ENCODE assay signal across 23 cellular contexts in genomic region chr15:63441266-63441665, GRCh38. TPM values are rescaled to one million over a fixed set of nuclear protein-coding genes. Genes with fewer than 3 reads are reported as not detected.
DNase-seq lines count a peak whose midpoint lies in the region; ATAC-seq, FAIRE-seq and TF ChIP-seq lines count a peak whose summit lies in the region.
"Had no signal": no experiment of that assay in that cellular context is flagged by ENCODE, and none has a peak within 500 bp of the region (broad histone marks: within the 10 kb centered on the region; RNA-seq: fewer than 3 reads in every experiment).

No MANE protein-coding gene starts in this region.

- H4K20me1 ChIP-seq in HepG2 (ENCODE audit: insufficient read depth, low read length): no peaks in the 10 kb centered on the region
- no peaks in the 10 kb centered on the region for H4K20me1 ChIP-seq in endothelial cell of umbilical vein (replicated peaks; ENCODE audit: control insufficient read depth, extremely low read depth, insufficient read depth, low read length)
- H4K20me1 ChIP-seq in hepatocyte (ENCODE audit: insufficient read depth, poor library complexity, severe bottlenecking): no peaks in the 10 kb centered on the region

- TF ChIP-seq EP300 in HepG2 (IDR thresholded peaks at IDR 0.05; ENCODE audit: low read depth in 2 of 2, low read length in 2 of 2): no peak
- TF ChIP-seq EP300 in HepG2 (CRISPR knock-in tag; IDR thresholded peaks at IDR 0.05; ENCODE audit: borderline replicate concordance): no peak

- no peaks in the 10 kb centered on the region for H3K79me2 ChIP-seq in HepG2 (ENCODE audit: insufficient read depth, low read length)
- no peaks in the 10 kb centered on the region for H3K79me2 ChIP-seq in endothelial cell of umbilical vein (ENCODE audit: control insufficient read depth, insufficient read depth, low read length)
- no peaks in the 10 kb centered on the region for H3K79me2 ChIP-seq in hepatocyte

- no peaks in the 10 kb centered on the region for H3K36me3 ChIP-seq in liver (ENCODE audit: control insufficient read depth in 4 of 4, insufficient read depth in 3 of 4, low read depth in 1 of 4, low read length in 3 of 4)
- H3K36me3 ChIP-seq in HepG2 (replicated peaks in 1 of 2; ENCODE audit: control insufficient read depth in 1 of 2, insufficient read depth in 2 of 2, low read length in 2 of 2): no peaks in the 10 kb centered on the region
- H3K36me3 ChIP-seq in endothelial cell of umbilical vein (ENCODE audit: control insufficient read depth in 2 of 2, extremely low read depth in 1 of 2, insufficient read depth in 2 of 2, low read length in 2 of 2): no peaks in the 10 kb centered on the region
- H3K36me3 ChIP-seq in thymus (ENCODE audit: control insufficient read depth, insufficient read depth): no peaks in the 10 kb centered on the region
- no peaks in the 10 kb centered on the region for H3K36me3 ChIP-seq in hepatocyte (replicated peaks; ENCODE audit: insufficient read depth, low read depth)
- H3K36me3 ChIP-seq: MG63 had no signal

- TF ChIP-seq CTCF in liver (IDR thresholded peaks at IDR 0.05; ENCODE audit: low read depth, low read length, missing input control) (no peak), HepG2 (CRISPR knock-in tag; IDR thresholded peaks at IDR 0.05) (no peak), VCaP (conservative IDR thresholded peaks at IDR 0.05) (no peak), endothelial cell of umbilical vein (IDR thresholded peaks at IDR 0.05; ENCODE audit: extremely low read depth in 1 of 2, insufficient read depth in 1 of 2, low read depth in 1 of 2, low read length in 2 of 2) (no peak), hepatocyte (IDR thresholded peaks at IDR 0.05; ENCODE audit: poor library complexity) (no peak), osteocyte (IDR thresholded peaks at IDR 0.05) (no peak)

- no TSS peak for BruUV-seq in HepG2 (replicated peaks; lab: Mats Ljungman, UMichigan)
- no TSS peak for BruUV-seq in endothelial cell of umbilical vein (replicated peaks; lab: Mats Ljungman, UMichigan)

- H3K9me2 ChIP-seq in hepatocyte (replicated peaks; ENCODE audit: insufficient read depth): no peaks in the 10 kb centered on the region

- H3K9ac ChIP-seq in liver (ENCODE audit: low read depth in 1 of 2, low read length in 2 of 2) (no peak overlapping the region), HepG2 (ENCODE audit: insufficient read depth, low read depth, low read length) (no peak overlapping the region), endothelial cell of umbilical vein (replicated peaks; ENCODE audit: extremely low read depth, insufficient read depth, low read length) (no peak overlapping the region)

- H3K9me3 ChIP-seq in liver (ENCODE audit: control insufficient read depth in 4 of 4, low read length in 3 of 4): no peaks in the 10 kb centered on the region
- no peaks in the 10 kb centered on the region for H3K9me3 ChIP-seq in HepG2 (ENCODE audit: low read length)
- H3K9me3 ChIP-seq in endothelial cell of umbilical vein (replicated peaks; ENCODE audit: control insufficient read depth, insufficient read depth, low read length): no peaks in the 10 kb centered on the region
- no peaks in the 10 kb centered on the region for H3K9me3 ChIP-seq in thymus (ENCODE audit: control insufficient read depth)
- H3K9me3 ChIP-seq in hepatocyte (ENCODE audit: low read depth): no peaks in the 10 kb centered on the region
- H3K9me3 ChIP-seq: MG63 had no signal

- H3K36me3 Mint-ChIP-seq in osteocyte (ENCODE audit: unreplicated experiment): no peaks in the 10 kb centered on the region

- DNase-seq in HepG2 (ENCODE audit: low spot score): no peak
- DNase-seq in endothelial cell of umbilical vein (ENCODE audit: low read depth, low spot score): peak; percentile 18
- no peak for DNase-seq in activated naive CD4-positive, alpha-beta T cell treated with Interleukin-2 at 50 U/mL for 16 hours
- no peak for DNase-seq in hepatocyte (ENCODE audit: low spot score)
- DNase-seq in osteocyte (ENCODE audit: extremely low spot score, unreplicated experiment): no peak
- DNase-seq: Calu3, DMS153, DND-41, IMR-90, KG1, MG63, NCI-H2029, NCI-H446, NCI-H524 treated with DMSO at 0.1 percent for 48 hours, NCI-H774, SIG-M5 had no signal

- H3K4me3 Mint-ChIP-seq in osteocyte (ENCODE audit: unreplicated experiment): no peak overlapping the region

- dilution Hi-C loops in endothelial cell of umbilical vein (cut with MboI; ENCODE audit: extremely low pct_ligation_motif_present, low sequenced_read_pairs): no loop called here

- ATAC-seq in HepG2: no peak
- ATAC-seq: HCT116 had no signal

- H3K27me3 ChIP-seq in liver (ENCODE audit: control insufficient read depth in 4 of 4, insufficient read depth in 4 of 4, low read length in 3 of 4): no peaks in the 10 kb centered on the region
- H3K27me3 ChIP-seq in HepG2 (ENCODE audit: control insufficient read depth in 1 of 2, insufficient read depth in 2 of 2, low read length in 2 of 2): peaks cover 1 to 18% of the 10 kb centered on the region in 2 experiments; a peak in 3 of 5 replicates
- H3K27me3 ChIP-seq in endothelial cell of umbilical vein (ENCODE audit: control insufficient read depth in 2 of 2, insufficient read depth in 2 of 2, low read length in 2 of 2): peaks cover 5 to 8% of the 10 kb centered on the region in 2 experiments
- no peaks in the 10 kb centered on the region for H3K27me3 ChIP-seq in thymus (ENCODE audit: control insufficient read depth, insufficient read depth)
- no peaks in the 10 kb centered on the region for H3K27me3 ChIP-seq in hepatocyte
- H3K27me3 ChIP-seq: MG63 had no signal

- H3K4me1 ChIP-seq in liver (ENCODE audit: control insufficient read depth in 4 of 4, insufficient read depth in 4 of 4, low read length in 3 of 4): peaks cover 0 to 25% (median 17%) of the 10 kb centered on the region in 4 donors
- H3K4me1 ChIP-seq in HepG2 (ENCODE audit: insufficient read depth, low read length): peaks cover 15% of the 10 kb centered on the region
- H3K4me1 ChIP-seq in endothelial cell of umbilical vein (ENCODE audit: control insufficient read depth, extremely low read depth, insufficient read depth, low read length): peaks cover 8% of the 10 kb centered on the region
- H3K4me1 ChIP-seq in thymus (ENCODE audit: control insufficient read depth, insufficient read depth, low read length): peaks cover 26% of the 10 kb centered on the region
- peaks cover 12% of the 10 kb centered on the region for H3K4me1 ChIP-seq in hepatocyte (ENCODE audit: insufficient read depth)

- H3K27ac ChIP-seq in liver (ENCODE audit: low read depth in 1 of 2, low read length in 2 of 2) (no peak overlapping the region), HepG2 (ENCODE audit: extremely low read length, insufficient read depth, low read length) (no peak overlapping the region), VCaP (peak overlapping the region; percentile 83), endothelial cell of umbilical vein (ENCODE audit: insufficient read depth, low read depth, low read length) (no peak overlapping the region), thymus (ENCODE audit: low read depth) (peak overlapping the region; percentile 64), hepatocyte (no peak overlapping the region)
- H3K27ac ChIP-seq: SK-N-MC had no signal

- in situ Hi-C loops in HepG2 (cut with HindIII; ENCODE audit: extremely low pct_ligation_motif_present, low pct_unique_long_range_greater_than_20kb): no loop called here

- peaks cover 16% of the 10 kb centered on the region for H3K4me1 Mint-ChIP-seq in osteocyte (ENCODE audit: unreplicated experiment)

- TF ChIP-seq POLR2A in HepG2 (IDR thresholded peaks at IDR 0.05; ENCODE audit: insufficient read depth in 1 of 2, low read depth in 2 of 2, low read length in 2 of 2): no peak
- no peak for TF ChIP-seq POLR2A in endothelial cell of umbilical vein (IDR thresholded peaks at IDR 0.05; ENCODE audit: low read depth, low read length)

- TF ChIP-seq RAD21 in liver (IDR thresholded peaks at IDR 0.05) (no peak), HepG2 (CRISPR knock-in tag; IDR thresholded peaks at IDR 0.05) (no peak)

- 94% methylated on average over 2 of the region's 2 CpGs for WGBS in liver
- WGBS in HepG2 (ENCODE audit: low lambda C conversion rate): 47% methylated on average over 2 of the region's 2 CpGs
- WGBS in thymus: 93% methylated on average over 2 of the region's 2 CpGs
- WGBS in hepatocyte (ENCODE audit: low lambda C conversion rate, missing lambda C conversion rate): 95% methylated on average over 2 of the region's 2 CpGs

- H3K4me3 ChIP-seq in liver (ENCODE audit: low read depth in 1 of 3, low read length in 3 of 3) (no peak overlapping the region), HepG2 (replicated peaks in 1 of 3; ENCODE audit: insufficient read depth in 1 of 3, low read depth in 2 of 3, low read length in 3 of 3) (no peak overlapping the region), endothelial cell of umbilical vein (replicated peaks in 1 of 3; ENCODE audit: insufficient read depth in 1 of 3, low read depth in 1 of 3, low read length in 3 of 3) (no peak overlapping the region), thymus (ENCODE audit: low read length) (no peak overlapping the region), hepatocyte (no peak overlapping the region)
- H3K4me3 ChIP-seq: MG63, SK-N-MC had no signal

- CTCF ChIA-PET in HepG2 (lab: Yijun Ruan, JAX; ENCODE audit: low intra/inter-chr PET ratio, low total read pairs) (no interaction called here), endothelial cell of umbilical vein (lab: Charles Lee) (interaction anchor here (1.9 kb wide), 1 partner anchor 26 kb away, joined by 13 read pairs; no protein-coding TSS in a partner anchor)

- H3K9me3 Mint-ChIP-seq in osteocyte (ENCODE audit: unreplicated experiment): no peaks in the 10 kb centered on the region

- H3K27ac Mint-ChIP-seq in osteocyte (ENCODE audit: unreplicated experiment): no peak overlapping the region

- H2AFZ ChIP-seq in HepG2 (ENCODE audit: low read length) (no peak overlapping the region), endothelial cell of umbilical vein (ENCODE audit: low read depth, low read length) (no peak overlapping the region), hepatocyte (no peak overlapping the region)

- peaks cover 6% of the 10 kb centered on the region for H3K27me3 Mint-ChIP-seq in osteocyte (ENCODE audit: unreplicated experiment)

- no peak overlapping the region for H3K4me2 ChIP-seq in HepG2 (ENCODE audit: low read depth, low read length)
- H3K4me2 ChIP-seq in endothelial cell of umbilical vein (ENCODE audit: insufficient read depth, low read length): no peak overlapping the region
- H3K4me2 ChIP-seq in hepatocyte: no peak overlapping the region

- POLR2A ChIA-PET in HepG2 (lab: Yijun Ruan, JAX) (no interaction called here), endothelial cell of umbilical vein (lab: Charles Lee) (no interaction called here)

- intact Hi-C loops in HepG2 (cut with micrococcal nuclease; ENCODE audit: unreplicated experiment) (no loop called here), endothelial cell of umbilical vein (cut with micrococcal nuclease) (no loop called here)

- no peaks in the 10 kb centered on the region for H3K9me1 ChIP-seq in endothelial cell of umbilical vein (replicated peaks; ENCODE audit: control insufficient read depth, extremely low read depth, insufficient read depth, low read length)

- FAIRE-seq in HepG2 (lab: Jason Lieb, UNC) (no peak), endothelial cell of umbilical vein (lab: Jason Lieb, UNC) (no peak)
- FAIRE-seq: GM12892, RCC 7860 had no signal

RNA-seq across cellular contexts. Expression of gene CA12, which starts 59.6 kb away (rescaled TPM):
- 1 to 10 TPM in 1 of 2 donors, under 1 TPM in 1; 0.08 to 2.9 TPM for total RNA-seq in liver
- polyA plus RNA-seq in liver: 1 to 10 TPM in 1 of 2 donors, under 1 TPM in 1; 0.07 to 5.1 TPM
- 0.07 and 0.08 TPM in 2 replicates for total RNA-seq in HepG2 (2016; rRNA removed; fragmentation: Illumina TruSeq; extraction: Trizol)
- total RNA-seq in HepG2 (2016; cell fraction: cytosol; rRNA removed; fragmentation: Illumina TruSeq; extraction: Trizol; ENCODE audit: low read depth): not detected in 2 replicates
- total RNA-seq in HepG2 (2016; cell fraction: insoluble cytoplasmic fraction; rRNA removed; fragmentation: Illumina TruSeq; extraction: Trizol): 0.15 and 0.25 TPM in 2 replicates
- total RNA-seq in HepG2 (2016; cell fraction: membrane; rRNA removed; fragmentation: Illumina TruSeq; extraction: Trizol): 0.03 TPM in 1 of 2 replicates, not detected in the other
- 0.53 and 0.60 TPM in 2 replicates for total RNA-seq in HepG2 (2016; cell fraction: nucleus; rRNA removed; fragmentation: Illumina TruSeq; extraction: Trizol)
- 0.20 and 0.52 TPM in 2 replicates for polyA plus RNA-seq in HepG2 (2011; rRNA removed)
- 0.13 and 0.28 TPM in 2 replicates for polyA plus RNA-seq in HepG2 (2011; cell fraction: cytosol; rRNA removed)
- 0.06 and 0.12 TPM in 2 replicates for polyA plus RNA-seq in HepG2 (2011; cell fraction: nucleus; rRNA removed)
- 0.15 and 0.19 TPM in 2 replicates for polyA plus RNA-seq in HepG2 (2012)
- not detected in 2 replicates for polyA plus RNA-seq in HepG2 (2016; cell fraction: cytosol; fragmentation: Illumina TruSeq; extraction: Trizol; ENCODE audit: low read depth)
- 0.05 TPM in 1 of 2 replicates, not detected in the other for polyA plus RNA-seq in HepG2 (2016; cell fraction: insoluble cytoplasmic fraction; fragmentation: Illumina TruSeq; extraction: Trizol; ENCODE audit: low read depth)
- polyA plus RNA-seq in HepG2 (2016; cell fraction: membrane; fragmentation: Illumina TruSeq; extraction: Trizol; ENCODE audit: low read depth): not detected in 2 replicates
- polyA plus RNA-seq in HepG2 (2016; cell fraction: nucleus; fragmentation: Illumina TruSeq; extraction: Trizol; ENCODE audit: insufficient read depth, low read depth): 0.17 and 0.18 TPM in 2 replicates
- 0.04 and 8.4 TPM in 2 replicates for polyA minus RNA-seq in HepG2 (2011; rRNA and poly(A)+ RNA removed; ENCODE audit: low replicate concordance)
- polyA minus RNA-seq in HepG2 (2011; cell fraction: cytosol; rRNA and poly(A)+ RNA removed): 0.20 and 0.70 TPM in 2 replicates
- polyA minus RNA-seq in HepG2 (2011; cell fraction: nucleus; rRNA and poly(A)+ RNA removed): 0.37 TPM in 1 of 2 replicates, not detected in the other
- 1.8 and 5.9 TPM in 2 replicates for total RNA-seq in endothelial cell of umbilical vein
- 1.1 and 1.4 TPM in 2 replicates for polyA plus RNA-seq in endothelial cell of umbilical vein
- 0.73 and 1.1 TPM in 2 replicates for polyA plus RNA-seq in endothelial cell of umbilical vein (2011; cell fraction: cytosol; rRNA removed)
- 0.64 and 0.84 TPM in 2 replicates for polyA plus RNA-seq in endothelial cell of umbilical vein (2011; cell fraction: nucleus; rRNA removed)
- polyA plus RNA-seq in endothelial cell of umbilical vein (2012): 6.8 and 7.5 TPM in 2 replicates
- polyA minus RNA-seq in endothelial cell of umbilical vein: 0.66 and 0.73 TPM in 2 replicates
- polyA minus RNA-seq in endothelial cell of umbilical vein (2011; cell fraction: cytosol; rRNA and poly(A)+ RNA removed): 2.4 TPM
- polyA minus RNA-seq in endothelial cell of umbilical vein (2011; cell fraction: nucleus; rRNA and poly(A)+ RNA removed): 1.2 and 1.4 TPM in 2 replicates
- polyA plus RNA-seq in thymus: 0.16 TPM
- total RNA-seq in hepatocyte: 9.5 and 13.8 TPM in 2 replicates
- 16.6 and 23.5 TPM in 2 replicates for polyA plus RNA-seq in hepatocyte
- 0.76 and 0.97 TPM in 2 replicates for total RNA-seq in osteocyte

Comparison
In these comparisons a context has a peak if more than half of its experiments do, and no peak if none do; other contexts are left out.
1. H3K27ac ChIP-seq: peak in VCaP (single experiment) and thymus (single experiment); none in liver (0 of 2), HepG2 (single experiment), endothelial cell of umbilical vein (single experiment) and hepatocyte (single experiment).